16 cellular contexts compared by ENCODE assay signal in the genomic region with DNA sequence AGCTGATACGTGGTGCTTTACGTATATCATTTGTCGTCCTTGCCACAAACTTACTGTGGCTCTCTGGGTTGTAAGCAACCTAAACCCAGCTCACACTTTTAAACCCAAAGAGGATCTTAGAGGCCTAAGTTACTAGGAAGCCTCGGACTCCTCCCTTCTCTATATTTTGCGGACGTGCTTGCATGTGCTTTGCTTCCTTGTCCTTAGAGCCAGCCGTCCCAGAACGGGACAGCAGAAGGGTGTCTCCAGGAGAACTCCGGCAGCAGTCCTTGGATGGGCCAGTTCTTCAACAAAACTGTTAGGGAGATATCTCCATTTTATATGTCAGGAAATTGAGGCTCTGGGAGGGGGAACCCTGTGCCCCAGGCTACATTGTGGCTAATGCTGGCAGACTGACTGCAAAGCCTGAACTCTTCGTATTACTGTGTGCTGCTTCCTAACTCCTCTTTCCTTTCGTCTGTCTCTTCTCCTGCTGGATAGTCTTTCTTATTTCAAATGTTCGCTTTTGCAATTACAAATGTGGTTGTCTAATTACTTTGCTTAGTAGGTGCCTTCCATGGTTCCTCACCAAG. TPM values are rescaled to one million over a fixed set of nuclear protein-coding genes. Genes with fewer than 3 reads are reported as not detected.
DNase-seq lines count a peak whose midpoint lies in the region; ATAC-seq and TF ChIP-seq lines count a peak whose summit lies in the region.
"Had no signal": no experiment of that assay in that cellular context is flagged by ENCODE, and none has a peak within 500 bp of the region (broad histone marks: within the 10 kb centered on the region; RNA-seq: fewer than 3 reads in every experiment).

No MANE protein-coding gene starts in this region.

- no peaks in the 10 kb centered on the region for H3K27me3 ChIP-seq in right lobe of liver

- peaks cover 7% of the 10 kb centered on the region for H3K36me3 Mint-ChIP-seq in activated CD4-positive, alpha-beta T cell treated with anti-CD3 and anti-CD28 coated beads, Interleukin-2, amount 10 ng/mL, durations not matched to agents 24 days and 14 days (ENCODE audit: low read depth)
- H3K36me3 Mint-ChIP-seq in activated T-helper 17 cell treated with anti-CD3 and anti-CD28 coated beads, Interleukin-2, amount 50 U/mL, for 72 hours (ENCODE audit: low read depth), result no peaks in the 10 kb centered on the region
- H3K36me3 Mint-ChIP-seq in stimulated activated effector memory CD8-positive, alpha-beta T cell treated with anti-CD3 and anti-CD28 coated beads, Interleukin-12 subunit alpha, Interleukin-12 subunit beta, amount 100 ng/mL, for 72 hours, result no peaks in the 10 kb centered on the region

- no peak for ATAC-seq in activated T-helper 17 cell treated with anti-CD3 and anti-CD28 coated beads, Interleukin-2, amount 50 U/mL, for 72 hours (replicated peaks)
- ATAC-seq in right lobe of liver (peak; percentile 17 to 62 (median 40)), HG02938 (IDR thresholded peaks at IDR 0.05; ENCODE audit: unreplicated experiment) (no peak)
- ATAC-seq in stimulated activated effector memory CD8-positive, alpha-beta T cell treated with anti-CD3 and anti-CD28 coated beads, Interleukin-12 subunit alpha, Interleukin-12 subunit beta, amount 100 ng/mL, for 72 hours, result no peak

- no peak overlapping the region for H3K4me3 Mint-ChIP-seq in activated CD4-positive, alpha-beta T cell treated with anti-CD3 and anti-CD28 coated beads, Interleukin-2, amount 10 ng/mL, durations not matched to agents 24 days and 14 days
- no peak overlapping the region for H3K4me3 Mint-ChIP-seq in activated T-helper 17 cell treated with anti-CD3 and anti-CD28 coated beads, Interleukin-2, amount 50 U/mL, for 72 hours
- H3K4me3 Mint-ChIP-seq in stimulated activated effector memory CD8-positive, alpha-beta T cell treated with anti-CD3 and anti-CD28 coated beads, Interleukin-12 subunit alpha, Interleukin-12 subunit beta, amount 100 ng/mL, for 72 hours, result no peak overlapping the region
- H3K4me3 Mint-ChIP-seq: activated T-cell treated with anti-CD3 and anti-CD28 coated beads, Interleukin-2, amount 50 U/mL, for 4 hours had no signal

- H3K4me3 ChIP-seq in right lobe of liver, result no peak overlapping the region

- H3K36me3 ChIP-seq in right lobe of liver, result no peaks in the 10 kb centered on the region
- H3K36me3 ChIP-seq: WERI-Rb-1 had no signal

- POLR2A ChIA-PET in GM10248 (lab: Yijun Ruan, JAX), result no interaction called here

- intact Hi-C loops in activated CD4-positive, alpha-beta T cell treated with anti-CD3 and anti-CD28 coated beads, Interleukin-2, amount 10 ng/mL, durations not matched to agents 24 days and 14 days (cut with micrococcal nuclease), result no loop called here
- intact Hi-C loops in right lobe of liver (cut with DNase I), result no loop called here

- no peak for TF ChIP-seq CTCF in right lobe of liver (IDR thresholded peaks at IDR 0.05)
- no peak for TF ChIP-seq CTCF in GM10248 (IDR thresholded peaks at IDR 0.05; ENCODE audit: control extremely low read depth, extremely low read depth, low read depth, missing control alignments)

- H3K4me1 Mint-ChIP-seq in activated CD4-positive, alpha-beta T cell treated with anti-CD3 and anti-CD28 coated beads, Interleukin-2, amount 10 ng/mL, durations not matched to agents 24 days and 14 days, result peaks cover 55% of the 10 kb centered on the region
- H3K4me1 Mint-ChIP-seq in activated T-helper 17 cell treated with anti-CD3 and anti-CD28 coated beads, Interleukin-2, amount 50 U/mL, for 72 hours, result peaks cover 54% of the 10 kb centered on the region
- H3K4me1 Mint-ChIP-seq in stimulated activated effector memory CD8-positive, alpha-beta T cell treated with anti-CD3 and anti-CD28 coated beads, Interleukin-12 subunit alpha, Interleukin-12 subunit beta, amount 100 ng/mL, for 72 hours, result peaks cover 64% of the 10 kb centered on the region

- H3K27ac Mint-ChIP-seq in activated CD4-positive, alpha-beta T cell treated with anti-CD3 and anti-CD28 coated beads, Interleukin-2, amount 10 ng/mL, durations not matched to agents 24 days and 14 days, result peak overlapping the region; percentile 21
- H3K27ac Mint-ChIP-seq in activated T-helper 17 cell treated with anti-CD3 and anti-CD28 coated beads, Interleukin-2, amount 50 U/mL, for 72 hours, result peak overlapping the region; percentile 80
- H3K27ac Mint-ChIP-seq in stimulated activated effector memory CD8-positive, alpha-beta T cell treated with anti-CD3 and anti-CD28 coated beads, Interleukin-12 subunit alpha, Interleukin-12 subunit beta, amount 100 ng/mL, for 72 hours, result peak overlapping the region; percentile 15

- DNase-seq in activated CD4-positive, alpha-beta T cell treated with anti-CD3 and anti-CD28 coated beads, Interleukin-2, amount 10 ng/mL, durations not matched to agents 24 days and 14 days, result no peak
- no peak for DNase-seq in activated CD4-positive, alpha-beta T cell treated with anti-CD3 and anti-CD28 coated beads for 1 hour
- no peak for DNase-seq in right lobe of liver
- DNase-seq in stimulated activated effector memory CD8-positive, alpha-beta T cell treated with anti-CD3 and anti-CD28 coated beads, Interleukin-12 subunit alpha, Interleukin-12 subunit beta, amount 100 ng/mL, for 72 hours (ENCODE audit: low spot score in 2 of 2), result no peak
- no peak for DNase-seq in GM10248 (ENCODE audit: extremely low spot score)
- no peak for DNase-seq in DMS153 (lab: John Stamatoyannopoulos, UW)
- DNase-seq: 8988T; activated T-cell treated with anti-CD3 and anti-CD28 coated beads, Interleukin-2, amount 50 U/mL, for 4 hours; DMS53; head of caudate nucleus; NCI-H146; NCI-H526 treated with DMSO at 0.1 percent for 48 hours; SHP77 treated with DMSO at 0.1 percent for 48 hours; WERI-Rb-1 had no signal

- no peaks in the 10 kb centered on the region for H3K9me3 Mint-ChIP-seq in activated CD4-positive, alpha-beta T cell treated with anti-CD3 and anti-CD28 coated beads, Interleukin-2, amount 10 ng/mL, durations not matched to agents 24 days and 14 days
- H3K9me3 Mint-ChIP-seq in activated T-helper 17 cell treated with anti-CD3 and anti-CD28 coated beads, Interleukin-2, amount 50 U/mL, for 72 hours, result no peaks in the 10 kb centered on the region
- no peaks in the 10 kb centered on the region for H3K9me3 Mint-ChIP-seq in stimulated activated effector memory CD8-positive, alpha-beta T cell treated with anti-CD3 and anti-CD28 coated beads, Interleukin-12 subunit alpha, Interleukin-12 subunit beta, amount 100 ng/mL, for 72 hours
- H3K9me3 Mint-ChIP-seq: activated T-cell treated with anti-CD3 and anti-CD28 coated beads, Interleukin-2, amount 50 U/mL, for 4 hours had no signal

- H3K4me1 ChIP-seq in right lobe of liver, result peaks cover 0 to 4% (median 0%) of the 10 kb centered on the region in 4 donors

- H3K27me3 Mint-ChIP-seq in activated CD4-positive, alpha-beta T cell treated with anti-CD3 and anti-CD28 coated beads, Interleukin-2, amount 10 ng/mL, durations not matched to agents 24 days and 14 days, result no peaks in the 10 kb centered on the region
- no peaks in the 10 kb centered on the region for H3K27me3 Mint-ChIP-seq in activated T-helper 17 cell treated with anti-CD3 and anti-CD28 coated beads, Interleukin-2, amount 50 U/mL, for 72 hours

- no peaks in the 10 kb centered on the region for H3K9me3 ChIP-seq in right lobe of liver

- 60% methylated on average over 11 of the region's 12 CpGs for WGBS in right lobe of liver (ENCODE audit: insufficient coverage, low coverage, low lambda C conversion rate, missing lambda C conversion rate)

- CTCF ChIA-PET in GM10248 (lab: Yijun Ruan, JAX), result interaction anchor here (1.5 kb wide), 1 partner anchor 13 kb away, joined by 4 read pairs; no protein-coding TSS in a partner anchor

- no peak overlapping the region for H3K27ac ChIP-seq in right lobe of liver
- H3K27ac ChIP-seq: WERI-Rb-1 had no signal

- no peak for TF ChIP-seq POLR2A in right lobe of liver (IDR thresholded peaks at IDR 0.05)

RNA-seq across cellular contexts. Expression of a gene that starts 33.8 kb away (rescaled TPM):
- total RNA-seq in activated CD4-positive, alpha-beta T cell treated with anti-CD3 and anti-CD28 coated beads, Interleukin-2, amount 10 ng/mL, durations not matched to agents 24 days and 14 days, result 27.3 and 31.3 TPM in 2 replicates
- total RNA-seq in activated T-helper 17 cell treated with anti-CD3 and anti-CD28 coated beads, Interleukin-2, amount 50 U/mL, for 72 hours, result 10 to 100 TPM; 45.3 to 59.1 TPM
- 10 to 100 TPM; 13.0 to 27.1 (median 22.7) TPM for total RNA-seq in right lobe of liver

Comparison
In these comparisons a context has a peak if more than half of its experiments do, and no peak if none do; other contexts are left out.
1. H3K27ac Mint-ChIP-seq: peak in every context shown above with its lines; median percentile 80 in activated T-helper 17 cell treated with anti-CD3 and anti-CD28 coated beads, Interleukin-2, amount 50 U/mL, for 72 hours; 21 in activated CD4-positive, alpha-beta T cell treated with anti-CD3 and anti-CD28 coated beads, Interleukin-2, amount 10 ng/mL, durations not matched to agents 24 days and 14 days; 15 in stimulated activated effector memory CD8-positive, alpha-beta T cell treated with anti-CD3 and anti-CD28 coated beads, Interleukin-12 subunit alpha, Interleukin-12 subunit beta, amount 100 ng/mL, for 72 hours.
2. ATAC-seq: peak in right lobe of liver (4 of 4); none in activated T-helper 17 cell treated with anti-CD3 and anti-CD28 coated beads, Interleukin-2, amount 50 U/mL, for 72 hours (single experiment), stimulated activated effector memory CD8-positive, alpha-beta T cell treated with anti-CD3 and anti-CD28 coated beads, Interleukin-12 subunit alpha, Interleukin-12 subunit beta, amount 100 ng/mL, for 72 hours (single experiment) and HG02938 (single experiment).